ENCODE assay signal across 11 cellular contexts in the genomic region with DNA sequence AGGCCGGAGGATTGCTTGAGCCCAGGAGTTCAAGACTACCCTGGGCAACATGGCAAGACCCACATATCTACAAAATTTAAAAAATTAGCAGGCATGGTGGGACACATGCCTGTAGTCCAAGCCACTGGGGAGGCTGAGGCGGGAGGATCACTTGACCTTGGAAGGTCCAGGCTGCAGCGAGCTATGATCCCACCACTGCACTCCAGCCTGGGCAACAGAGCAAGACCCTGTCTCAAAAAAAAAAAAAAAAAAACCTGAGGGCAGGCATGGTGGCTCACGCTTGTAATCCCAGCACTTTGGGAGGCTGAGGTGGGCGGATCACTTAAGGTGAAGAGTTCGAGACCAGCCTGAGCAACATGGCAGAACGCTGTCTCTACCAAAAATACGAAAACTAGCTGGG. TPM values are rescaled to one million over a fixed set of nuclear protein-coding genes. Genes with fewer than 3 reads are reported as not detected.
DNase-seq lines count a peak whose midpoint lies in the region; ATAC-seq, FAIRE-seq and TF ChIP-seq lines count a peak whose summit lies in the region.
"Not testable (repeated sequence)": the region's sequence is repeated elsewhere in the genome, so short reads cannot be mapped to it uniquely, and the experiment has no call there.
"Had no signal": no experiment of that assay in that cellular context is flagged by ENCODE, and none has a peak within 500 bp of the region (broad histone marks: within the 10 kb centered on the region; RNA-seq: fewer than 3 reads in every experiment).

No MANE protein-coding gene starts in this region.

- WGBS in K562 (ENCODE audit: insufficient coverage, low coverage, missing lambda C conversion rate) = 84% methylated on average over 7 of the region's 8 CpGs
- WGBS in right cardiac atrium = 95% methylated on average over 8 of the region's 8 CpGs
- 82 to 85% (median 84%) methylated on average over 8 of the region's 8 CpGs for WGBS in psoas muscle, 3 donors

- intact Hi-C loops in K562 (cut with micrococcal nuclease); left ventricle myocardium inferior (cut with micrococcal nuclease); right cardiac atrium (cut with DNase I); psoas muscle (cut with DNase I): not testable (repeated sequence)

- H3K27me3 ChIP-seq in K562 (ENCODE audit: control insufficient read depth in 2 of 2, insufficient read depth in 2 of 2, low read length in 2 of 2); left ventricle myocardium inferior (ENCODE audit: low read depth); right cardiac atrium (ENCODE audit: control insufficient read depth, insufficient read depth); psoas muscle (ENCODE audit: insufficient read depth in 3 of 3, low read length in 2 of 3); skeletal muscle tissue (ENCODE audit: control insufficient read depth in 3 of 3, insufficient read depth in 3 of 3, low read length in 3 of 3): not testable (repeated sequence)

- in situ Hi-C loops in K562 (cut with MboI) = not testable (repeated sequence)

- CTCF ChIA-PET in K562 (lab: Yijun Ruan, JAX; ENCODE audit: low intra/inter-chr PET ratio) = not testable (repeated sequence)

- not testable (repeated sequence) for FAIRE-seq in K562 (lab: Jason Lieb, UNC)

- not testable (repeated sequence) for H3K9me3 ChIP-seq in K562 (replicated peaks; ENCODE audit: control insufficient read depth, insufficient read depth, low read depth, low read length); left ventricle myocardium inferior (replicated peaks); right cardiac atrium (ENCODE audit: control insufficient read depth, low read length); psoas muscle; skeletal muscle tissue (ENCODE audit: control insufficient read depth in 3 of 3, low read length in 3 of 3)

- TF ChIP-seq EP300 in K562 (IDR thresholded peaks at IDR 0.05; ENCODE audit: low read length) = not testable (repeated sequence)

- DNase-seq in K562 (ENCODE audit: extremely low read depth in 1 of 4, low spot score in 3 of 4); left ventricle myocardium inferior; right cardiac atrium; psoas muscle: not testable (repeated sequence)

- H3K36me3 ChIP-seq in K562 (ENCODE audit: control insufficient read depth, insufficient read depth, low read length) = not testable (repeated sequence)
- peaks cover 66% of the 10 kb centered on the region for H3K36me3 ChIP-seq in left ventricle myocardium inferior
- H3K36me3 ChIP-seq in psoas muscle (ENCODE audit: insufficient read depth in 1 of 2, low read depth in 1 of 2) = peaks cover 0 to 68% of the 10 kb centered on the region in 2 donors
- peaks cover 45 to 72% (median 60%) of the 10 kb centered on the region in 3 donors for H3K36me3 ChIP-seq in skeletal muscle tissue (ENCODE audit: control insufficient read depth in 3 of 3, insufficient read depth in 3 of 3, low read length in 3 of 3)

- not testable (repeated sequence) for H3K4me3 ChIP-seq in K562; left ventricle myocardium inferior; right cardiac atrium (ENCODE audit: low read length); psoas muscle; skeletal muscle tissue (ENCODE audit: low read length in 3 of 3)

- not testable (repeated sequence) for ATAC-seq in K562, right cardiac atrium, psoas muscle

- H3K27ac ChIP-seq in K562 (ENCODE audit: extremely low read depth, low read depth, low read length) = not testable (repeated sequence)
- H3K27ac ChIP-seq in left ventricle myocardium inferior (replicated peaks) = peak overlapping the region; percentile 59
- H3K27ac ChIP-seq in right cardiac atrium (ENCODE audit: low read length) = peak overlapping the region; percentile 48
- peak overlapping the region; percentile 86 for H3K27ac ChIP-seq in psoas muscle
- H3K27ac ChIP-seq in skeletal muscle tissue (ENCODE audit: low read depth, low read length) = peak overlapping the region; percentile 18

- POLR2A ChIA-PET in K562 (lab: Yijun Ruan, JAX) = not testable (repeated sequence)

- H3K9me1 ChIP-seq in K562 (ENCODE audit: control insufficient read depth, insufficient read depth, low read length) = not testable (repeated sequence)

- BruUV-seq in K562 (replicated peaks; lab: Mats Ljungman, UMichigan) = not testable (repeated sequence)

- TF ChIP-seq RAD21 in K562 (CRISPR knock-in tag; conservative IDR thresholded peaks at IDR 0.05 in 1 of 2, IDR thresholded peaks at IDR 0.05 in 1 of 2) = not testable (repeated sequence)

- not testable (repeated sequence) for H3K4me2 ChIP-seq in K562 (ENCODE audit: insufficient read depth, low read length)

- not testable (repeated sequence) for H3K79me2 ChIP-seq in K562 (ENCODE audit: control insufficient read depth, insufficient read depth, low read length)

- TF ChIP-seq CTCF in K562 (IDR thresholded peaks at IDR 0.05 in 2 of 3, conservative IDR thresholded peaks at IDR 0.05 in 1 of 3; ENCODE audit: insufficient read depth in 2 of 3, low read depth in 1 of 3, low read length in 3 of 3); left ventricle myocardium inferior (IDR thresholded peaks at IDR 0.05; ENCODE audit: borderline replicate concordance); psoas muscle (IDR thresholded peaks at IDR 0.05): not testable (repeated sequence)

- not testable (repeated sequence) for H3K9ac ChIP-seq in K562 (ENCODE audit: insufficient read depth in 1 of 2, low read depth in 2 of 2, low read length in 2 of 2)
- peak overlapping the region in 1 of 3 donors; percentile 3 for H3K9ac ChIP-seq in skeletal muscle tissue (ENCODE audit: low read depth in 1 of 3, low read length in 3 of 3)

- not testable (repeated sequence) for H2AFZ ChIP-seq in K562 (ENCODE audit: low read depth, low read length)

- H3K4me1 ChIP-seq in K562 (replicated peaks in 1 of 2; ENCODE audit: control insufficient read depth in 2 of 2, insufficient read depth in 2 of 2, low read length in 2 of 2) (peaks cover 4 to 24% of the 10 kb centered on the region in 2 experiments; a peak in 4 of 5 replicates), left ventricle myocardium inferior (peaks cover 34% of the 10 kb centered on the region), psoas muscle (peaks cover 46% of the 10 kb centered on the region), skeletal muscle tissue (ENCODE audit: control insufficient read depth in 3 of 3, insufficient read depth in 3 of 3, low read length in 3 of 3) (peaks cover 30 to 49% (median 43%) of the 10 kb centered on the region in 3 donors)
- not testable (repeated sequence) for H3K4me1 ChIP-seq in right cardiac atrium (ENCODE audit: control insufficient read depth, insufficient read depth, low read length)

- not testable (repeated sequence) for TF ChIP-seq POLR2A in K562 (conservative IDR thresholded peaks at IDR 0.05)

- not testable (repeated sequence) for H4K20me1 ChIP-seq in K562 (replicated peaks; ENCODE audit: control insufficient read depth, insufficient read depth, low read length)

RNA-seq across cellular contexts. Expression of gene CKM, which starts 13.4 kb away (rescaled TPM):
- not detected in 2 replicates for total RNA-seq in K562 (2011; cell fraction: chromatin; rRNA removed; ENCODE audit: low replicate concordance)
- total RNA-seq in K562 (2011; cell fraction: nucleolus; rRNA removed) = not detected in 2 replicates
- total RNA-seq in K562 (2011; cell fraction: nucleoplasm; rRNA removed) = not detected in 2 replicates
- total RNA-seq in K562 (2014; rRNA removed) (not detected in 2 replicates), K562 (2014; rRNA removed; fragmentation: Illumina TruSeq; extraction: Trizol) (not detected in 2 replicates), K562 (2015; rRNA removed; fragmentation: Illumina TruSeq; extraction: Trizol) (0.14 and 0.15 TPM in 2 replicates), K562 (2021) (0.09 and 0.11 TPM in 2 replicates), left ventricle myocardium inferior (3,974 TPM), right cardiac atrium (1,000 to 10,000 TPM; 2,910 to 4,826 (median 3,330) TPM), psoas muscle (over 10,000 TPM in 3 of 4 donors, 1,000 to 10,000 TPM in 1; 9,755 to 16,244 (median 12,984) TPM), skeletal muscle tissue (3,746 TPM)
- polyA plus RNA-seq in K562 (2011; rRNA removed) (0.47 TPM in 1 of 2 replicates, not detected in the other), K562 (2014; fragmentation: Illumina TruSeq; extraction: Trizol) (not detected in 2 replicates), K562 (2014; fragmentation: Nextera tagmentation; extraction: Ambion mirVana) (under 1 TPM; 0.06 TPM), K562 (2014; rRNA removed) (0.08 and 0.17 TPM in 2 replicates), right cardiac atrium (5,160 TPM), psoas muscle (over 10,000 TPM in 2 of 3 donors, 1,000 to 10,000 TPM in 1; 9,503 to 23,818 (median 21,473) TPM)
- polyA plus RNA-seq in K562 (2011; cell fraction: cytosol; rRNA removed) = 0.22 and 0.62 TPM in 2 replicates
- 0.10 and 0.70 TPM in 2 replicates for polyA plus RNA-seq in K562 (2011; cell fraction: nucleus; rRNA removed)
- 0.13 and 0.30 TPM in 2 replicates for polyA plus RNA-seq in K562 (2012)
- 0.18 TPM in 1 of 2 replicates, not detected in the other for polyA minus RNA-seq in K562 (2011; rRNA and poly(A)+ RNA removed)
- not detected in 2 replicates for polyA minus RNA-seq in K562 (2011; cell fraction: cytosol; rRNA and poly(A)+ RNA removed)
- 0.33 TPM in 1 of 2 replicates, not detected in the other for polyA minus RNA-seq in K562 (2011; cell fraction: nucleus; rRNA and poly(A)+ RNA removed)
- total RNA-seq: A673; CD4-positive, alpha-beta memory T cell; CD4-positive, CD25-positive, alpha-beta regulatory T cell; CD8-positive, alpha-beta memory T cell had no signal
- polyA plus RNA-seq: AG04450; CD4-positive, alpha-beta memory T cell; CD4-positive, CD25-positive, alpha-beta regulatory T cell had no signal

RNA-seq across cellular contexts. Expression of gene KLC3, which starts 31.2 kb away (rescaled TPM):
- total RNA-seq in K562 (2011; cell fraction: chromatin; rRNA removed; ENCODE audit: low replicate concordance) = 0.86 and 1.9 TPM in 2 replicates
- 1.3 and 1.6 TPM in 2 replicates for total RNA-seq in K562 (2011; cell fraction: nucleolus; rRNA removed)
- total RNA-seq in K562 (2011; cell fraction: nucleoplasm; rRNA removed) = 1.5 and 1.6 TPM in 2 replicates
- total RNA-seq in K562 (2014; rRNA removed) (1.2 and 1.3 TPM in 2 replicates), K562 (2014; rRNA removed; fragmentation: Illumina TruSeq; extraction: Trizol) (0.22 TPM in 1 of 2 replicates, not detected in the other), K562 (2015; rRNA removed; fragmentation: Illumina TruSeq; extraction: Trizol) (0.19 TPM in 1 of 2 replicates, not detected in the other), K562 (2021) (0.56 and 0.71 TPM in 2 replicates), left ventricle myocardium inferior (not detected), right cardiac atrium (not detected), psoas muscle (under 1 TPM in 2 of 4 donors, not detected in 2; 0.11 to 0.27 TPM), skeletal muscle tissue (0.52 TPM)
- polyA plus RNA-seq in K562 (2011; rRNA removed) (0.60 and 0.95 TPM in 2 replicates), K562 (2014; fragmentation: Illumina TruSeq; extraction: Trizol) (0.21 and 0.43 TPM in 2 replicates), K562 (2014; fragmentation: Nextera tagmentation; extraction: Ambion mirVana) (under 1 TPM in 1 of 2 experiments, not detected in 1; 0.03 TPM), K562 (2014; rRNA removed) (0.58 and 0.90 TPM in 2 replicates), right cardiac atrium (0.18 TPM), psoas muscle (under 1 TPM in 2 of 3 donors, not detected in 1; 0.03 to 0.05 TPM)
- 0.80 and 1.6 TPM in 2 replicates for polyA plus RNA-seq in K562 (2011; cell fraction: cytosol; rRNA removed)
- 1.0 and 2.1 TPM in 2 replicates for polyA plus RNA-seq in K562 (2011; cell fraction: nucleus; rRNA removed)
- 0.55 and 0.86 TPM in 2 replicates for polyA plus RNA-seq in K562 (2012)
- polyA minus RNA-seq in K562 (2011; rRNA and poly(A)+ RNA removed) = 0.15 and 0.35 TPM in 2 replicates
- 1.0 TPM in 1 of 2 replicates, not detected in the other for polyA minus RNA-seq in K562 (2011; cell fraction: cytosol; rRNA and poly(A)+ RNA removed)
- 0.22 TPM in 1 of 2 replicates, not detected in the other for polyA minus RNA-seq in K562 (2011; cell fraction: nucleus; rRNA and poly(A)+ RNA removed)
- total RNA-seq: CD4-positive, alpha-beta memory T cell; CD8-positive, alpha-beta memory T cell had no signal
- polyA plus RNA-seq: AG04450; CD14-positive monocyte; CD4-positive, alpha-beta memory T cell; CD4-positive, CD25-positive, alpha-beta regulatory T cell; CD8-positive, alpha-beta memory T cell had no signal

RNA-seq across cellular contexts. Expression of gene MARK4, which starts 58.3 kb away (rescaled TPM):
- 37.2 and 76.7 TPM in 2 replicates for total RNA-seq in K562 (2011; cell fraction: chromatin; rRNA removed; ENCODE audit: low replicate concordance)
- total RNA-seq in K562 (2011; cell fraction: nucleolus; rRNA removed) = 24.3 TPM in 2 replicates
- 26.7 and 28.1 TPM in 2 replicates for total RNA-seq in K562 (2011; cell fraction: nucleoplasm; rRNA removed)
- total RNA-seq in K562 (2014; rRNA removed) = 7.9 and 8.6 TPM in 2 replicates
- total RNA-seq in K562 (2014; rRNA removed; fragmentation: Illumina TruSeq; extraction: Trizol) = 6.7 and 6.8 TPM in 2 replicates
- total RNA-seq in K562 (2015; rRNA removed; fragmentation: Illumina TruSeq; extraction: Trizol) = 4.2 and 5.2 TPM in 2 replicates
- total RNA-seq in K562 (2021) = 24.8 and 29.4 TPM in 2 replicates
- 9.5 and 11.1 TPM in 2 replicates for polyA plus RNA-seq in K562 (2011; rRNA removed)
- 4.4 and 6.2 TPM in 2 replicates for polyA plus RNA-seq in K562 (2011; cell fraction: cytosol; rRNA removed)
- polyA plus RNA-seq in K562 (2011; cell fraction: nucleus; rRNA removed) = 9.6 and 10.2 TPM in 2 replicates
- 15.2 and 27.5 TPM in 2 replicates for polyA plus RNA-seq in K562 (2012)
- polyA plus RNA-seq in K562 (2014; fragmentation: Illumina TruSeq; extraction: Trizol) = 18.4 and 24.5 TPM in 2 replicates
- polyA plus RNA-seq in K562 (2014; fragmentation: Nextera tagmentation; extraction: Ambion mirVana) = under 1 TPM; 0.52 to 0.96 TPM
- 7.4 and 12.7 TPM in 2 replicates for polyA plus RNA-seq in K562 (2014; rRNA removed)
- polyA minus RNA-seq in K562 (2011; rRNA and poly(A)+ RNA removed) = 16.3 and 17.7 TPM in 2 replicates
- polyA minus RNA-seq in K562 (2011; cell fraction: cytosol; rRNA and poly(A)+ RNA removed) = 11.7 and 21.8 TPM in 2 replicates
- polyA minus RNA-seq in K562 (2011; cell fraction: nucleus; rRNA and poly(A)+ RNA removed) = 5.0 and 5.4 TPM in 2 replicates
- total RNA-seq in left ventricle myocardium inferior = 26.5 TPM
- 10 to 100 TPM; 29.0 to 54.5 (median 40.4) TPM for total RNA-seq in right cardiac atrium
- 21.0 TPM for polyA plus RNA-seq in right cardiac atrium
- total RNA-seq in psoas muscle = 10 to 100 TPM; 29.7 to 37.7 (median 34.4) TPM
- polyA plus RNA-seq in psoas muscle = 10 to 100 TPM; 11.0 to 12.5 (median 12.4) TPM
- 15.7 TPM for total RNA-seq in skeletal muscle tissue

Comparison
In these comparisons a context has a peak if more than half of its experiments do, and no peak if none do; other contexts are left out.
1. RNA of gene CKM, which starts 13.4 kb away (total RNA-seq): 9,755 to 16,244 TPM in psoas muscle, 3,974 TPM in left ventricle myocardium inferior (single experiment), 3,746 TPM in skeletal muscle tissue (single experiment) and 2,910 to 4,826 TPM in right cardiac atrium; 0.09 to 0.15 TPM in K562; every median in the first group is over 1,000 times any median in the second.